23 cellular contexts compared by ENCODE assay signal in genomic region chr22:37368058-37368457, GRCh38. TPM values are rescaled to one million over a fixed set of nuclear protein-coding genes. Genes with fewer than 3 reads are reported as not detected.
"Had no signal": no experiment of that assay in that cellular context is flagged by ENCODE, and none has a peak within 500 bp of the region (broad histone marks: within the 10 kb centered on the region; RNA-seq: fewer than 3 reads in every experiment).

No MANE protein-coding gene starts in this region.

- H3K27me3 Mint-ChIP-seq: activated CD8-positive, alpha-beta memory T cell treated with anti-CD3 and anti-CD28 coated beads, Interleukin-2, amount 10 ng/mL, durations not matched to agents 7 days and 5 days had no signal

- H3K36me3 ChIP-seq: colonic mucosa, esophagus muscularis mucosa, prostate gland, tibial nerve, vagina had no signal

- H3K27ac Mint-ChIP-seq: activated CD8-positive, alpha-beta memory T cell treated with anti-CD3 and anti-CD28 coated beads, Interleukin-2, amount 10 ng/mL, durations not matched to agents 7 days and 5 days; activated T-helper 2 cell treated with anti-CD3 and anti-CD28 coated beads, Interferon-gamma antibody, Interleukin-2, Interleukin-4, amounts not matched to agents 10 μg/mL and 5 μg/mL and 100 μg/mL, durations not matched to agents 14 hours and 24 hours and 36 hours; nephron progenitor cell; T-helper 2 cell treated with Interferon-gamma antibody and Interleukin-4, amounts not matched to agents 5 μg/mL and 100 μg/mL, for 36 hours had no signal

- ATAC-seq: activated CD8-positive, alpha-beta memory T cell treated with anti-CD3 and anti-CD28 coated beads, Interleukin-2, amount 10 ng/mL, durations not matched to agents 7 days and 5 days; activated naive CD4-positive, alpha-beta T cell treated with anti-CD3 and anti-CD28 coated beads, Interleukin-2, amount 50 U/mL, for 72 hours; right cardiac atrium had no signal

- H3K4me3 ChIP-seq: colonic mucosa, esophagus muscularis mucosa, prostate gland, skin epidermis, tibial nerve, vagina had no signal

- H3K4me3 Mint-ChIP-seq: activated CD8-positive, alpha-beta memory T cell treated with anti-CD3 and anti-CD28 coated beads, Interleukin-2, amount 10 ng/mL, durations not matched to agents 7 days and 5 days; nephron progenitor cell; T-helper 2 cell treated with Interferon-gamma antibody and Interleukin-4, amounts not matched to agents 5 μg/mL and 100 μg/mL, for 36 hours had no signal

- H3K36me3 Mint-ChIP-seq: activated CD8-positive, alpha-beta memory T cell treated with anti-CD3 and anti-CD28 coated beads, Interleukin-2, amount 10 ng/mL, durations not matched to agents 7 days and 5 days; activated naive CD4-positive, alpha-beta T cell treated with anti-CD3 and anti-CD28 coated beads, Interleukin-2, amount 50 U/mL, for 72 hours had no signal

- H3K27ac ChIP-seq: colonic mucosa, esophagus muscularis mucosa, prostate gland, skin epidermis, tibial nerve, vagina had no signal

- H3K4me1 Mint-ChIP-seq: activated CD8-positive, alpha-beta memory T cell treated with anti-CD3 and anti-CD28 coated beads, Interleukin-2, amount 10 ng/mL, durations not matched to agents 7 days and 5 days had no signal

- H3K4me1 ChIP-seq: colonic mucosa, esophagus muscularis mucosa, vagina had no signal

- H3K9me3 ChIP-seq: colonic mucosa, esophagus muscularis mucosa, prostate gland, tibial nerve, vagina had no signal

- H3K27me3 ChIP-seq: colonic mucosa, vagina had no signal

- DNase-seq: activated CD4-positive, alpha-beta T cell treated with anti-CD3 and anti-CD28 coated beads, Interleukin-2, amount 50 U/mL, for 48 hours; activated CD8-positive, alpha-beta memory T cell treated with anti-CD3 and anti-CD28 coated beads, Interleukin-2, amount 10 ng/mL, durations not matched to agents 7 days and 5 days; activated T-cell treated with anti-CD3 and anti-CD28 coated beads, Interleukin-2, amount 50 U/mL, for 1 hour; caudate nucleus; colonic mucosa; effector CD4-positive, alpha-beta T cell; hippocampal formation; kidney glomerular epithelial cell; nephron progenitor cell; stimulated activated CD4-positive, alpha-beta T cell treated with anti-CD3 and anti-CD28 coated beads, Interleukin-15, amount 100 ng/mL, for 24 hours; stimulated activated CD4-positive, alpha-beta T cell treated with anti-CD3 and anti-CD28 coated beads, Interleukin-4, amount 100 ng/mL, for 1 hour; stimulated activated naive CD4-positive, alpha-beta T cell treated with Interleukin-2 at 50 U/mL for 16 hours; substantia nigra had no signal

- H3K9me3 Mint-ChIP-seq: activated naive CD4-positive, alpha-beta T cell treated with anti-CD3 and anti-CD28 coated beads, Interleukin-2, amount 50 U/mL, for 72 hours; activated T-helper 2 cell treated with anti-CD3 and anti-CD28 coated beads, Interferon-gamma antibody, Interleukin-2, Interleukin-4, amounts not matched to agents 10 μg/mL and 5 μg/mL and 100 μg/mL, durations not matched to agents 14 hours and 24 hours and 36 hours; nephron progenitor cell; T-helper 2 cell treated with Interferon-gamma antibody and Interleukin-4, amounts not matched to agents 5 μg/mL and 100 μg/mL, for 36 hours had no signal

RNA-seq across cellular contexts. Expression of gene ELFN2, which starts 59.2 kb away (rescaled TPM):
- total RNA-seq: mesenteric fat pad, vagina had no signal
